Comparison of ENCODE assay signal across 8 cellular contexts in genomic region chr4:147518846-147519767, GRCh38. TPM values are rescaled to one million over a fixed set of nuclear protein-coding genes. Genes with fewer than 3 reads are reported as not detected.
DNase-seq lines count a peak whose midpoint lies in the region; ATAC-seq and TF ChIP-seq lines count a peak whose summit lies in the region.

No MANE protein-coding gene starts in this region.

- no peaks in the 10 kb centered on the region for H3K36me3 Mint-ChIP-seq in GM23338 (ENCODE audit: low read depth)
- no peaks in the 10 kb centered on the region for H3K36me3 Mint-ChIP-seq in brain
- H3K36me3 Mint-ChIP-seq in immature natural killer cell = no peaks in the 10 kb centered on the region

- no peak overlapping the region for H3K4me2 ChIP-seq in GM23338

- no peaks in the 10 kb centered on the region for H3K27me3 ChIP-seq in GM23338 (ENCODE audit: insufficient read depth)

- H3K4me1 Mint-ChIP-seq in GM23338 (0 out of 3 replicates have a peak, but pooled peaks cover 2% of the 10 kb centered on the region), brain (peaks cover under 1% of the 10 kb centered on the region), immature natural killer cell (no peaks in the 10 kb centered on the region)

- peak; percentile 80 for ATAC-seq in GM23338

- no peaks in the 10 kb centered on the region for H3K9me3 ChIP-seq in SK-N-MC (ENCODE audit: low read depth, low read length)

- no peaks in the 10 kb centered on the region; the same call in 1 of the 2 replicates for H3K9me2 ChIP-seq in GM23338 (ENCODE audit: insufficient read depth)

- no peak overlapping the region for H2AFZ ChIP-seq in GM23338

- peak; percentile 90 to 96 for TF ChIP-seq CTCF in GM23338 (conservative IDR thresholded peaks at IDR 0.05; ENCODE audit: low read depth in 2 of 2)
- TF ChIP-seq CTCF in brain (conservative IDR thresholded peaks at IDR 0.05) = peak; percentile 72 to 82

- H3K27ac Mint-ChIP-seq in GM23338 = no peak overlapping the region
- peak overlapping the region in 1 of 5 experiments; percentile 19 for H3K27ac Mint-ChIP-seq in brain
- H3K27ac Mint-ChIP-seq in immature natural killer cell = no peak overlapping the region

- no peaks in the 10 kb centered on the region for H3K27me3 Mint-ChIP-seq in GM23338 (ENCODE audit: insufficient read depth, low read depth, poor library complexity)
- no peaks in the 10 kb centered on the region for H3K27me3 Mint-ChIP-seq in brain
- H3K27me3 Mint-ChIP-seq in immature natural killer cell (ENCODE audit: low read depth in 3 of 3) = peaks cover 0 to 1% (median 0%) of the 10 kb centered on the region in 3 donors

- DNase-seq in activated CD4-positive, alpha-beta T cell treated with anti-CD3 and anti-CD28 coated beads for 24 hours (ENCODE audit: low read depth in 2 of 2) = peak; percentile 4 to 28
- DNase-seq in activated CD4-positive, alpha-beta T cell treated with anti-CD3 and anti-CD28 coated beads for 1 hour = no peak
- DNase-seq in GM23338 (ENCODE audit: low spot score) = peak; percentile 84
- DNase-seq in Jurkat, Clone E6-1 (ENCODE audit: low read depth, low spot score) = peak; percentile 72
- no peak for DNase-seq in SK-N-MC (ENCODE audit: low read depth, low spot score)
- DNase-seq in immature natural killer cell = peak; percentile 5 to 38 (median 20)
- DNase-seq in stimulated activated CD4-positive, alpha-beta T cell treated with anti-CD3 and anti-CD28 coated beads, Interleukin-2, amount 100 ng/mL, for 24 hours = peak; percentile 37 to 51

- no peaks in the 10 kb centered on the region for H3K4me1 ChIP-seq in GM23338 (ENCODE audit: insufficient read depth)

- H3K4me3 ChIP-seq in GM23338 = no peak overlapping the region
- H3K4me3 ChIP-seq in Jurkat, Clone E6-1 (ENCODE audit: low read length) = no peak overlapping the region
- H3K4me3 ChIP-seq in SK-N-MC = no peak overlapping the region

- H3K9ac ChIP-seq in SK-N-MC (ENCODE audit: insufficient read length) = no peak overlapping the region

- H3K27ac ChIP-seq in GM23338 (ENCODE audit: low read depth) (no peak overlapping the region), SK-N-MC (peak overlapping the region; percentile 49; the same call in 1 of the 2 replicates)

- H3K36me3 ChIP-seq in GM23338 (ENCODE audit: insufficient read depth) = no peaks in the 10 kb centered on the region
- H3K36me3 ChIP-seq in SK-N-MC (ENCODE audit: insufficient read depth, low read length) = no peaks in the 10 kb centered on the region

- no peaks in the 10 kb centered on the region for H3K79me2 ChIP-seq in GM23338 (replicated peaks; ENCODE audit: insufficient read depth)

- H4K20me1 ChIP-seq in GM23338 (replicated peaks; ENCODE audit: insufficient read depth) = no peaks in the 10 kb centered on the region

- H3F3A ChIP-seq in GM23338 (replicated peaks; ENCODE audit: low read depth) = no peaks in the 10 kb centered on the region

- H3K9me3 Mint-ChIP-seq in GM23338 (no peaks in the 10 kb centered on the region), brain (no peaks in the 10 kb centered on the region), immature natural killer cell (no peaks in the 10 kb centered on the region)

- no peak overlapping the region for H3K4me3 Mint-ChIP-seq in GM23338
- H3K4me3 Mint-ChIP-seq in brain = no peak overlapping the region
- no peak overlapping the region for H3K4me3 Mint-ChIP-seq in immature natural killer cell

TF ChIP-seq in GM23338, 12 proteins besides CTCF, POLR2A, EP300 and RAD21:
- TF ChIP-seq CREB1 (CRISPR knock-in tag; IDR thresholded peaks at IDR 0.05; ENCODE audit: low read depth) (no peak), ZNF114 (CRISPR knock-in tag; IDR thresholded peaks at IDR 0.05) (no peak), ZNF331 (CRISPR knock-in tag; IDR thresholded peaks at IDR 0.05; ENCODE audit: low read depth) (no peak), ETS1 (IDR thresholded peaks at IDR 0.05) (no peak), EZH2phosphoT487 (IDR thresholded peaks at IDR 0.05; ENCODE audit: unreplicated experiment) (no peak), NANOG (IDR thresholded peaks at IDR 0.05; ENCODE audit: borderline replicate concordance) (no peak), ZNF462 (CRISPR knock-in tag; IDR thresholded peaks at IDR 0.05) (no peak)

RNA-seq across cellular contexts. Expression of gene EDNRA, which starts 38.2 kb away (rescaled TPM):
- total RNA-seq in GM23338 (2014; rRNA removed; shearing (Covaris generic)) = 4.5 and 5.0 TPM in 2 replicates
- polyA plus RNA-seq in GM23338 (2016; fragmentation: Nextera tagmentation; extraction: Ambion mirVana) = 1.5 and 2.2 TPM in 2 replicates
- polyA plus RNA-seq in Jurkat, Clone E6-1 (2012; ENCODE audit: insufficient read depth, insufficient read length) = not detected
- 3.4 TPM for polyA plus RNA-seq in brain (ENCODE audit: insufficient read depth, low read depth, low replicate concordance)
- polyA plus RNA-seq in immature natural killer cell = not detected

Comparison
In these comparisons a context has a peak if more than half of its experiments do, and no peak if none do; other contexts are left out.
1. DNase-seq: peak in activated CD4-positive, alpha-beta T cell treated with anti-CD3 and anti-CD28 coated beads for 24 hours (2 of 2), GM23338 (single experiment), Jurkat, Clone E6-1 (single experiment), immature natural killer cell (3 of 3) and stimulated activated CD4-positive, alpha-beta T cell treated with anti-CD3 and anti-CD28 coated beads, Interleukin-2, amount 100 ng/mL, for 24 hours (2 of 2); none in activated CD4-positive, alpha-beta T cell treated with anti-CD3 and anti-CD28 coated beads for 1 hour (single experiment) and SK-N-MC (single experiment).